ENCODE assay signal across 15 cellular contexts in genomic region chr2:102106133-102106556, GRCh38. TPM values are rescaled to one million over a fixed set of nuclear protein-coding genes. Genes with fewer than 3 reads are reported as not detected.
DNase-seq lines count a peak whose midpoint lies in the region; ATAC-seq, FAIRE-seq and TF ChIP-seq lines count a peak whose summit lies in the region.
"Had no signal": no experiment of that assay in that cellular context is flagged by ENCODE, and none has a peak within 500 bp of the region (broad histone marks: within the 10 kb centered on the region; RNA-seq: fewer than 3 reads in every experiment).

No MANE protein-coding gene starts in this region.

- peaks cover 26% of the 10 kb centered on the region for H3K4me1 Mint-ChIP-seq in activated T-cell treated with anti-CD3 and anti-CD28 coated beads, Interleukin-2, amount 50 U/mL, for 4 hours (ENCODE audit: low read depth)
- peaks cover 19% of the 10 kb centered on the region for H3K4me1 Mint-ChIP-seq in CD14-positive monocyte
- peaks cover 18% of the 10 kb centered on the region for H3K4me1 Mint-ChIP-seq in activated T-helper 1 cell treated with anti-CD3 and anti-CD28 coated beads, Interleukin-12 subunit alpha, Interleukin-12 subunit beta, Interleukin-2, Interleukin-4 antibody, amounts not matched to agents 30 ng/mL and 10 ng/mL and 1 ng/mL, durations not matched to agents 14 hours and 24 hours and 36 hours (ENCODE audit: low read depth)

- H3K36me3 ChIP-seq in bronchial epithelial cell (ENCODE audit: control insufficient read depth, insufficient read depth, low read length) (no peaks in the 10 kb centered on the region), upper lobe of left lung (no peaks in the 10 kb centered on the region)
- H3K36me3 ChIP-seq: ascending aorta, MG63 had no signal

- intact Hi-C loops in left colon (cut with DNase I, micrococcal nuclease), result no loop called here
- intact Hi-C loops in CD14-positive monocyte (cut with micrococcal nuclease), result no loop called here
- intact Hi-C loops in activated T-helper 1 cell treated with anti-CD3 and anti-CD28 coated beads, Interleukin-12 subunit alpha, Interleukin-12 subunit beta, Interleukin-2, Interleukin-4 antibody, amounts not matched to agents 30 ng/mL and 10 ng/mL and 1 ng/mL, durations not matched to agents 14 hours and 24 hours and 36 hours (cut with micrococcal nuclease), result no loop called here

- TF ChIP-seq POLR2A in upper lobe of left lung (IDR thresholded peaks at IDR 0.05), result no peak

- H3K27me3 ChIP-seq in bronchial epithelial cell (ENCODE audit: control insufficient read depth, insufficient read depth, low read length), result no peaks in the 10 kb centered on the region
- no peaks in the 10 kb centered on the region for H3K27me3 ChIP-seq in upper lobe of left lung
- H3K27me3 ChIP-seq: ascending aorta, MG63 had no signal

- ATAC-seq in activated T-cell treated with anti-CD3 and anti-CD28 coated beads, Interleukin-2, amount 50 U/mL, for 4 hours, result no peak
- peak; percentile 68 for ATAC-seq in left colon
- ATAC-seq in upper lobe of left lung (ENCODE audit: low FRiP score in 2 of 2), result peak in 1 of 2 donors; percentile 64
- ATAC-seq: stimulated activated naive CD8-positive, alpha-beta T cell treated with anti-CD3 and anti-CD28 coated beads, Interleukin-15, amount 100 ng/mL, for 72 hours had no signal

- peak in 1 of 4 donors; percentile 17 for TF ChIP-seq EP300 in upper lobe of left lung (IDR thresholded peaks at IDR 0.05)

- H3K9me3 ChIP-seq in upper lobe of left lung, result no peaks in the 10 kb centered on the region
- H3K9me3 ChIP-seq: ascending aorta had no signal

- peaks cover 18 to 43% (median 31%) of the 10 kb centered on the region in 4 donors for H3K4me1 ChIP-seq in upper lobe of left lung

- FAIRE-seq in bronchial epithelial cell (lab: Jason Lieb, UNC), result no peak

- no peak overlapping the region for H3K4me3 ChIP-seq in bronchial epithelial cell (ENCODE audit: low read depth, low read length)
- H3K4me3 ChIP-seq in upper lobe of left lung, result peak overlapping the region in 3 of 4 donors; percentile 36 to 50 (median 47)

- H3K27ac Mint-ChIP-seq in CD14-positive monocyte, result no peak overlapping the region
- no peak overlapping the region for H3K27ac Mint-ChIP-seq in activated T-helper 1 cell treated with anti-CD3 and anti-CD28 coated beads, Interleukin-12 subunit alpha, Interleukin-12 subunit beta, Interleukin-2, Interleukin-4 antibody, amounts not matched to agents 30 ng/mL and 10 ng/mL and 1 ng/mL, durations not matched to agents 14 hours and 24 hours and 36 hours
- H3K27ac Mint-ChIP-seq: stimulated activated naive CD8-positive, alpha-beta T cell treated with anti-CD3 and anti-CD28 coated beads, Interleukin-15, amount 100 ng/mL, for 72 hours had no signal

- WGBS in upper lobe of left lung, 2 donors, result 25 to 27% methylated on average over 5 of the region's 5 CpGs

- H3K4me3 Mint-ChIP-seq in activated T-cell treated with anti-CD3 and anti-CD28 coated beads, Interleukin-2, amount 50 U/mL, for 4 hours, result peak overlapping the region; percentile 83
- H3K4me3 Mint-ChIP-seq in CD14-positive monocyte, result no peak overlapping the region
- no peak overlapping the region for H3K4me3 Mint-ChIP-seq in activated T-helper 1 cell treated with anti-CD3 and anti-CD28 coated beads, Interleukin-12 subunit alpha, Interleukin-12 subunit beta, Interleukin-2, Interleukin-4 antibody, amounts not matched to agents 30 ng/mL and 10 ng/mL and 1 ng/mL, durations not matched to agents 14 hours and 24 hours and 36 hours

- TF ChIP-seq CTCF in bronchial epithelial cell (IDR thresholded peaks at IDR 0.05; ENCODE audit: insufficient read depth, low read length, severe bottlenecking) (no peak), upper lobe of left lung (IDR thresholded peaks at IDR 0.05) (no peak), CD14-positive monocyte (IDR thresholded peaks at IDR 0.05) (no peak)

- H3K27me3 Mint-ChIP-seq in activated T-cell treated with anti-CD3 and anti-CD28 coated beads, Interleukin-2, amount 50 U/mL, for 4 hours (ENCODE audit: low read depth), result peaks cover 3% of the 10 kb centered on the region
- peaks cover 3 to 10% (median 4%) of the 10 kb centered on the region in 3 donors for H3K27me3 Mint-ChIP-seq in CD14-positive monocyte (ENCODE audit: low read depth in 3 of 3)
- H3K27me3 Mint-ChIP-seq in activated T-helper 1 cell treated with anti-CD3 and anti-CD28 coated beads, Interleukin-12 subunit alpha, Interleukin-12 subunit beta, Interleukin-2, Interleukin-4 antibody, amounts not matched to agents 30 ng/mL and 10 ng/mL and 1 ng/mL, durations not matched to agents 14 hours and 24 hours and 36 hours (ENCODE audit: insufficient read depth), result peaks cover 20% of the 10 kb centered on the region

- H3K9me3 Mint-ChIP-seq in activated T-cell treated with anti-CD3 and anti-CD28 coated beads, Interleukin-2, amount 50 U/mL, for 4 hours, result peaks cover 3% of the 10 kb centered on the region
- peaks cover 0 to 3% (median 0%) of the 10 kb centered on the region in 7 donors for H3K9me3 Mint-ChIP-seq in CD14-positive monocyte
- no peaks in the 10 kb centered on the region for H3K9me3 Mint-ChIP-seq in activated T-helper 1 cell treated with anti-CD3 and anti-CD28 coated beads, Interleukin-12 subunit alpha, Interleukin-12 subunit beta, Interleukin-2, Interleukin-4 antibody, amounts not matched to agents 30 ng/mL and 10 ng/mL and 1 ng/mL, durations not matched to agents 14 hours and 24 hours and 36 hours
- H3K9me3 Mint-ChIP-seq: stimulated activated naive CD8-positive, alpha-beta T cell treated with anti-CD3 and anti-CD28 coated beads, Interleukin-15, amount 100 ng/mL, for 72 hours had no signal

- no peak for DNase-seq in activated T-cell treated with anti-CD3 and anti-CD28 coated beads, Interleukin-2, amount 50 U/mL, for 4 hours
- no peak for DNase-seq in activated T-cell treated with anti-CD3 and anti-CD28 coated beads, Interleukin-2, amount 50 U/mL, for 1 hour
- DNase-seq in bronchial epithelial cell (ENCODE audit: low read depth) (peak; percentile 71), left colon (no peak), upper lobe of left lung (no peak), CD14-positive monocyte (ENCODE audit: low spot score) (no peak), dedifferentiated amniotic fluid mesenchymal stem cell (ENCODE audit: extremely low spot score) (no peak)
- DNase-seq in activated T-helper 1 cell treated with anti-CD3 and anti-CD28 coated beads, Interleukin-12 subunit alpha, Interleukin-12 subunit beta, Interleukin-2, Interleukin-4 antibody, amounts not matched to agents 30 ng/mL and 10 ng/mL and 1 ng/mL, durations not matched to agents 14 hours and 24 hours and 36 hours (ENCODE audit: low spot score), result no peak
- DNase-seq: activated CD8-positive, alpha-beta memory T cell treated with anti-CD3 and anti-CD28 coated beads for 24 hours; MG63; NCI-H526; stimulated activated CD4-positive, alpha-beta T cell treated with anti-CD3 and anti-CD28 coated beads, Interleukin-15, amount 100 ng/mL, for 24 hours; stimulated activated naive CD8-positive, alpha-beta T cell treated with anti-CD3 and anti-CD28 coated beads, Interleukin-15, amount 100 ng/mL, for 72 hours; SW 1271 had no signal

- peak overlapping the region; percentile 41 to 83 (median 59) for H3K27ac ChIP-seq in upper lobe of left lung

- peaks cover 7% of the 10 kb centered on the region for H3K36me3 Mint-ChIP-seq in activated T-cell treated with anti-CD3 and anti-CD28 coated beads, Interleukin-2, amount 50 U/mL, for 4 hours (ENCODE audit: insufficient read depth)
- peaks cover 0 to 3% of the 10 kb centered on the region in 2 donors for H3K36me3 Mint-ChIP-seq in CD14-positive monocyte
- H3K36me3 Mint-ChIP-seq in activated T-helper 1 cell treated with anti-CD3 and anti-CD28 coated beads, Interleukin-12 subunit alpha, Interleukin-12 subunit beta, Interleukin-2, Interleukin-4 antibody, amounts not matched to agents 30 ng/mL and 10 ng/mL and 1 ng/mL, durations not matched to agents 14 hours and 24 hours and 36 hours (ENCODE audit: low read depth), result no peaks in the 10 kb centered on the region

RNA-seq across cellular contexts. Expression of gene IL1R1, which starts 36.4 kb away (rescaled TPM):
- 10 to 100 TPM; 19.6 to 33.5 (median 21.3) TPM for total RNA-seq in activated T-cell treated with anti-CD3 and anti-CD28 coated beads, Interleukin-2, amount 50 U/mL, for 4 hours
- total RNA-seq in bronchial epithelial cell (1.6 and 3.1 TPM in 2 replicates), left colon (10 to 100 TPM; 24.8 to 25.0 TPM), upper lobe of left lung (100 to 1,000 TPM in 3 of 6 donors, 10 to 100 TPM in 3; 48.2 to 148 (median 111) TPM)
- 1 to 10 TPM; 1.8 to 2.7 TPM for polyA plus RNA-seq in CD14-positive monocyte
- total RNA-seq in activated T-helper 1 cell treated with anti-CD3 and anti-CD28 coated beads, Interleukin-12 subunit alpha, Interleukin-12 subunit beta, Interleukin-2, Interleukin-4 antibody, amounts not matched to agents 30 ng/mL and 10 ng/mL and 1 ng/mL, durations not matched to agents 14 hours and 24 hours and 36 hours, result 1.5 and 2.4 TPM in 2 replicates
